1 cellular context compared by ENCODE assay signal in the genomic region with DNA sequence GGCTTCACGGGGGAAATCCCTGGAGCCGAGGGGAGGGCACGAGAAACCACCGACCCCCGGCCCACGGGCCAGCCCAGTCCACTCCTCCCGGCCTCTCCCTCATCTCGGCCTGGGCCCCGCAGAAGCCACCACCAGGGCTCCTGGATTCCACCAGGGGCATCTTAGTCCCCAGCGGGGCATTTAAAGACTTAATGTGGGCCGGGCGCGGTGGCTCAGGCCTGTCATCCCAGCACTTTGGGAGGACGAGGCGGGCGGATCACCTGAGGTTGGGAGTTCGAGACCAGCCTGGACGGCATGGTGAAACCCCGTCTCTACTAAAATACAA.
TF ChIP-seq lines count a peak whose summit lies in the region.

No MANE protein-coding gene starts in this region.

TF ChIP-seq in H1, 55 proteins besides CTCF, POLR2A, EP300 and RAD21:
- no peak for TF ChIP-seq CTBP2 (IDR thresholded peaks at IDR 0.05; ENCODE audit: borderline replicate concordance, insufficient read depth, insufficient read length, low read length)
- TF ChIP-seq RBBP5 (IDR thresholded peaks at IDR 0.05; ENCODE audit: borderline replicate concordance, low read depth, low read length): no peak
- TF ChIP-seq TBP (IDR thresholded peaks at IDR 0.05; ENCODE audit: low read depth, low read length): no peak
- TF ChIP-seq SIN3A (conservative IDR thresholded peaks at IDR 0.05 in 1 of 2, IDR thresholded peaks at IDR 0.05 in 1 of 2; ENCODE audit: low read depth in 1 of 2, low read length in 2 of 2): no peak
- no peak for TF ChIP-seq JUN (IDR thresholded peaks at IDR 0.05; ENCODE audit: low read depth, low read length)
- TF ChIP-seq, protein P1, sequence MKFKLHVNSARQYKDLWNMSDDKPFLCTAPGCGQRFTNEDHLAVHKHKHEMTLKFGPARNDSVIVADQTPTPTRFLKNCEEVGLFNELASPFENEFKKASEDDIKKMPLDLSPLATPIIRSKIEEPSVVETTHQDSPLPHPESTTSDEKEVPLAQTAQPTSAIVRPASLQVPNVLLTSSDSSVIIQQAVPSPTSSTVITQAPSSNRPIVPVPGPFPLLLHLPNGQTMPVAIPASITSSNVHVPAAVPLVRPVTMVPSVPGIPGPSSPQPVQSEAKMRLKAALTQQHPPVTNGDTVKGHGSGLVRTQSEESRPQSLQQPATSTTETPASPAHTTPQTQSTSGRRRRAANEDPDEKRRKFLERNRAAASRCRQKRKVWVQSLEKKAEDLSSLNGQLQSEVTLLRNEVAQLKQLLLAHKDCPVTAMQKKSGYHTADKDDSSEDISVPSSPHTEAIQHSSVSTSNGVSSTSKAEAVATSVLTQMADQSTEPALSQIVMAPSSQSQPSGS (IDR thresholded peaks at IDR 0.05; ENCODE audit: low read length): no peak
- TF ChIP-seq SIRT6 (IDR thresholded peaks at IDR 0.05; ENCODE audit: low read length): no peak
- no peak for TF ChIP-seq EGR1 (IDR thresholded peaks at IDR 0.05; ENCODE audit: borderline replicate concordance, low read depth, low read length)
- no peak for TF ChIP-seq CREB1 (IDR thresholded peaks at IDR 0.05)
- TF ChIP-seq CBX8 (IDR thresholded peaks at IDR 0.05; ENCODE audit: borderline replicate concordance, low read depth, low read length): no peak
- no peak for TF ChIP-seq SAP30 (IDR thresholded peaks at IDR 0.05; ENCODE audit: insufficient read depth, insufficient replicate concordance, low read length)
- no peak for TF ChIP-seq BCL11A (IDR thresholded peaks at IDR 0.05; ENCODE audit: low read depth in 2 of 2, low read length in 2 of 2)
- TF ChIP-seq BACH1 (IDR thresholded peaks at IDR 0.05; ENCODE audit: low read length): no peak
- TF ChIP-seq SP2 (IDR thresholded peaks at IDR 0.05; ENCODE audit: low read length): no peak
- no peak for TF ChIP-seq RXRA (IDR thresholded peaks at IDR 0.05; ENCODE audit: insufficient read depth, low read depth, low read length)
- TF ChIP-seq POLR2AphosphoS5 (IDR thresholded peaks at IDR 0.05; ENCODE audit: low read depth, low read length): no peak
- no peak for TF ChIP-seq ZNF274 (IDR thresholded peaks at IDR 0.05; ENCODE audit: borderline replicate concordance, extremely low read depth, low read length)
- no peak for TF ChIP-seq SP4 (IDR thresholded peaks at IDR 0.05; ENCODE audit: low read length)
TF ChIP-seq in H1: peak in this region for 0.
